ENCODE assay signal across 8 cellular contexts in the genomic region with DNA sequence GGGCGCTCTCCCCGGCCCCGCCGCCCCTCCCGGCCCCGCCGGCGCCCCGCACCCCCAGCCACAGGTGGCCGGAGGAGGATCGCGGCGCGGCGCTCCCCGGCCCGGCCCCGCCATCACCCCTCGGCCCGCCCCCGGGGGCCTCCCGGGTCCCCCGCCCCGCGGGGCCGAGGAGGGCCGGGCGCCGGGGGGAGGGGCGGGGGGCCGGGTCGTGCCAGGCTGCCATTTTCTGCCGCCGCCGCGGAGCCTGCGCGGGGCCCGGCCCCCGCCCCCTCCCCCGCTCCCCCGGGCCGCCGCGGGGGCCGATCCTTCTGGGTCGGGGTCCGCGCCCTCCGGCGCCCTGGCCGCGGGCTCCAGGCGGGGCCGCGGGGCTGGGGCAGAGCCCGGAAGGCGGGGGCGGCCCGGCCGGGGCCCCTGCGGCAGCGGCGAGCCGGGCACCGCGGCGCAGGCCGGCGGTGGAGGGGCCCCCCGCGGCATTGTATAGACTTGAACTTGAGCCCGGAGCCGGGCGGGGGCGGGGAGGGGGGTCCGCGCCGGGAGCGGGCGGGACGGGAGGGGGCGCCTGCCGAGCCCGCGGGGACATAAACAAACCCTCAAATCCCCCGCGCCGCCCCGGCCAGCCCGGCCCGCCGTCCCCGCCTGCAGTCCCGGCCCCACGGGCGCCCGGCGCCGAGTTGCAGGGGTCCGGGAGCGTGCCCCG. TPM values are rescaled to one million over a fixed set of nuclear protein-coding genes. Genes with fewer than 3 reads are reported as not detected.
A peak's percentile ranks its signal among the peaks of the same experiment; 100 is the strongest.
DNase-seq lines count a peak whose midpoint lies in the region; ATAC-seq, FAIRE-seq and TF ChIP-seq lines count a peak whose summit lies in the region.

No MANE protein-coding gene starts in this region.

- TF ChIP-seq CTCF in Panc1 (IDR thresholded peaks at IDR 0.05) (no peak), H1 (IDR thresholded peaks at IDR 0.05; ENCODE audit: control extremely low read depth in 1 of 3, insufficient read depth in 1 of 3, low read depth in 1 of 3, low read length in 3 of 3) (no peak), pancreas (IDR thresholded peaks at IDR 0.05) (no peak)

- POLR2A ChIA-PET in HEK293T (lab: Yijun Ruan, JAX) (no interaction called here), Panc1 (lab: Charles Lee) (no interaction called here), H1 (lab: Charles Lee; ENCODE audit: partially characterized antibody) (no interaction called here)

- no peak overlapping the region for H3K18ac ChIP-seq in H1 (ENCODE audit: extremely low read depth, low read length)

- TF ChIP-seq POLR2A in H1 (IDR thresholded peaks at IDR 0.05; ENCODE audit: control extremely low read depth in 1 of 2, low read depth in 2 of 2, low read length in 2 of 2) = no peak

- no peak overlapping the region for H3K56ac ChIP-seq in H1 (replicated peaks; ENCODE audit: insufficient read length, low read depth, low read length)

- no peak for TF ChIP-seq EP300 in H1 (IDR thresholded peaks at IDR 0.05; ENCODE audit: borderline replicate concordance in 1 of 2, low read depth in 2 of 2, low read length in 2 of 2)

- no peak overlapping the region for H3K23ac ChIP-seq in H1 (ENCODE audit: insufficient read length)

- no peaks in the 10 kb centered on the region for H3K9me3 ChIP-seq in Panc1 (ENCODE audit: control insufficient read depth, insufficient read depth, low read depth, low read length)
- H3K9me3 ChIP-seq in H1 (ENCODE audit: insufficient read depth in 2 of 2, low read depth in 1 of 2, low read length in 1 of 2) = no peaks in the 10 kb centered on the region
- H3K9me3 ChIP-seq in pancreas = no peaks in the 10 kb centered on the region

- H3K4me2 ChIP-seq in H1 (ENCODE audit: insufficient read depth in 1 of 2, low read depth in 2 of 2, low read length in 2 of 2) = peak overlapping the region; percentile 72 to 76; a peak in 2 of 4 replicates

- no peak overlapping the region for H4K8ac ChIP-seq in H1 (ENCODE audit: extremely low read depth, insufficient read depth, low read length)

- H3K4me1 ChIP-seq in Panc1 (ENCODE audit: control insufficient read depth, insufficient read depth, low read length) (no peaks in the 10 kb centered on the region), H1 (replicated peaks in 1 of 4; ENCODE audit: control insufficient read depth in 3 of 4, insufficient read depth in 4 of 4, low read length in 3 of 4) (peaks cover 6 to 28% (median 18%) of the 10 kb centered on the region in 4 experiments), pancreas (peaks cover 0 to 2% (median 2%) of the 10 kb centered on the region in 3 donors)

- BruUV-seq in Panc1 (replicated peaks; lab: Mats Ljungman, UMichigan) = no TSS peak

- peaks cover 9% of the 10 kb centered on the region; the same call in 1 of the 2 replicates for H3K23me2 ChIP-seq in H1 (ENCODE audit: low read depth, low read length)

- DNase-seq in activated effector memory CD4-positive, alpha-beta T cell treated with anti-CD3 and anti-CD28 coated beads, Interleukin-2, amount 50 U/mL, for 16 hours = peak; percentile 75
- DNase-seq in activated effector memory CD4-positive, alpha-beta T cell treated with Interleukin-2 at 50 U/mL for 16 hours = no peak
- peak; percentile 41 for DNase-seq in HEK293T (ENCODE audit: extremely low spot score)
- no peak for DNase-seq in Panc1 (ENCODE audit: low read depth, low spot score)
- no peak for DNase-seq in H1 (ENCODE audit: low read depth in 1 of 2, low spot score in 2 of 2)
- DNase-seq in pancreas = peak in 3 of 6 donors; percentile 45 to 76 (median 60)
- DNase-seq in NCI-H2029 (lab: John Stamatoyannopoulos, UW) = no peak
- no peak for DNase-seq in KBM-7

- no peak overlapping the region for H3K14ac ChIP-seq in H1 (ENCODE audit: insufficient read length)

- H3K9ac ChIP-seq in H1 (replicated peaks in 1 of 4; ENCODE audit: extremely low read depth in 1 of 4, low read depth in 3 of 4, low read length in 3 of 4) = no peak overlapping the region

- no peak overlapping the region for H2BK20ac ChIP-seq in H1 (ENCODE audit: low read length)

- H3K36me3 ChIP-seq in Panc1 (ENCODE audit: control insufficient read depth, insufficient read depth, low read length) = no peaks in the 10 kb centered on the region
- no peaks in the 10 kb centered on the region for H3K36me3 ChIP-seq in H1 (ENCODE audit: control insufficient read depth in 2 of 4, insufficient read depth in 4 of 4, low read length in 3 of 4)
- H3K36me3 ChIP-seq in pancreas = no peaks in the 10 kb centered on the region

- no peak for TF ChIP-seq RAD21 in H1 (IDR thresholded peaks at IDR 0.05 in 1 of 2, conservative IDR thresholded peaks at IDR 0.05 in 1 of 2; ENCODE audit: low read depth in 2 of 2, low read length in 2 of 2)

- H2AFZ ChIP-seq in H1 (ENCODE audit: low read length) = no peak overlapping the region

- H3K27ac ChIP-seq in Panc1 (ENCODE audit: low read length) (no peak overlapping the region), H1 (ENCODE audit: low read depth, low read length) (no peak overlapping the region), pancreas (peak overlapping the region in 3 of 4 donors; percentile 60 to 72 (median 61))

- in situ Hi-C loops in Panc1 (cut with HindIII; ENCODE audit: low pct_unique_long_range_greater_than_20kb, low sequenced_read_pairs) (no loop called here), KBM-7 (cut with MboI; ENCODE audit: low pct_unique_long_range_greater_than_20kb, low sequenced_read_pairs) (no loop called here)

- H3K79me2 ChIP-seq in H1 (ENCODE audit: control insufficient read depth in 1 of 2, insufficient read depth in 2 of 2, low read length in 2 of 2) = peaks cover 0 to 4% of the 10 kb centered on the region in 2 experiments; a peak in 1 of 4 replicates

- no peak overlapping the region for H3K4ac ChIP-seq in H1 (replicated peaks; ENCODE audit: insufficient read length, low read depth, low read length)

- no peak overlapping the region for H2AK5ac ChIP-seq in H1 (ENCODE audit: low read depth, low read length)

- H4K5ac ChIP-seq in H1 (ENCODE audit: insufficient read length, low read depth, low read length) = no peak overlapping the region

- no peak overlapping the region for H2BK5ac ChIP-seq in H1 (ENCODE audit: low read depth, low read length)

- H4K20me1 ChIP-seq in H1 (replicated peaks in 1 of 2; ENCODE audit: control insufficient read depth in 1 of 2, insufficient read depth in 2 of 2, low read length in 2 of 2) = peaks cover 3 to 11% of the 10 kb centered on the region in 2 experiments

- intact Hi-C loops in Panc1 (cut with micrococcal nuclease; ENCODE audit: unreplicated experiment) = no loop called here
- intact Hi-C loops in pancreas (cut with DNase I) = loop anchor here in 1 of 3 donors (10.0 kb wide), 1 partner anchor 184 kb away; no protein-coding TSS in a partner anchor

- H4K91ac ChIP-seq in H1 (replicated peaks; ENCODE audit: insufficient read length, low read length) = no peak overlapping the region

- no peak overlapping the region for H2BK15ac ChIP-seq in H1 (ENCODE audit: low read length)

- H3K4me3 ChIP-seq in Panc1 (ENCODE audit: low read depth in 2 of 2, low read length in 2 of 2) (peak overlapping the region; percentile 54 to 61; a peak in 3 of 4 replicates), H1 (ENCODE audit: extremely low read depth in 1 of 4, insufficient read depth in 2 of 4, low read depth in 3 of 4, low read length in 4 of 4) (peak overlapping the region in 3 of 4 experiments; percentile 38 to 68 (median 54); a peak in 5 of 8 replicates), pancreas (peak overlapping the region; percentile 31 to 72 (median 66))

- no peak overlapping the region for H2BK12ac ChIP-seq in H1 (ENCODE audit: low read depth, low read length)

- ATAC-seq in Panc1 = peak; percentile 6
- ATAC-seq in pancreas = peak in 2 of 4 donors; percentile 3 to 6

- no peak for FAIRE-seq in H1 (lab: Jason Lieb, UNC)
- FAIRE-seq in pancreas (lab: Jason Lieb, UNC) = no peak

- WGBS in H1 (ENCODE audit: extremely low coverage in 1 of 2, insufficient coverage in 1 of 2, insufficient read length in 1 of 2, insufficient replicate concordance in 2 of 2, low coverage in 1 of 2, low lambda C conversion rate in 2 of 2, missing lambda C conversion rate in 1 of 2), 2 experiments = no CpG with 5 or more reads among the region's 103 CpGs
- WGBS in pancreas, 2 donors = 1 to 3% methylated on average over 23 to 103 of the region's 103 CpGs

- H3K27me3 ChIP-seq in Panc1 (ENCODE audit: control insufficient read depth, insufficient read depth, low read length) (no peaks in the 10 kb centered on the region), H1 (replicated peaks in 1 of 4; ENCODE audit: control insufficient read depth in 3 of 4, extremely low read depth in 1 of 4, insufficient read depth in 3 of 4, low read length in 3 of 4) (peaks cover 0 to 18% (median 12%) of the 10 kb centered on the region in 4 experiments; a peak in 6 of 7 replicates), pancreas (no peaks in the 10 kb centered on the region)

- H3K79me1 ChIP-seq in H1 (ENCODE audit: low read depth, low read length) = no peaks in the 10 kb centered on the region; the same call in 1 of the 2 replicates

- H2BK120ac ChIP-seq in H1 (replicated peaks; ENCODE audit: low read depth, low read length) = no peak overlapping the region

- CTCF ChIA-PET in HEK293T (lab: Yijun Ruan, JAX) = no interaction called here
- CTCF ChIA-PET in Panc1 (lab: Charles Lee) = no interaction called here
- CTCF ChIA-PET in H1 (lab: Charles Lee; ENCODE audit: partially characterized antibody) = interaction anchor here (1.0 to 11.4 kb wide), 3 partner anchors 10 to 30 kb away, joined by 3 to 178 read pairs (median 6); no protein-coding TSS in a partner anchor

TF ChIP-seq in HEK293T, 16 proteins besides CTCF, POLR2A, EP300 and RAD21 (continues in another document):
- TF ChIP-seq L3MBTL2 (conservative IDR thresholded peaks at IDR 0.05) (no peak), ZNF384 (IDR thresholded peaks at IDR 0.05) (no peak), FOXA1 (IDR thresholded peaks at IDR 0.05) (no peak), LEF1 (IDR thresholded peaks at IDR 0.05; ENCODE audit: borderline replicate concordance) (no peak)

TF ChIP-seq in H1, 55 proteins besides CTCF, POLR2A, EP300 and RAD21 (continues in another document):
- TF ChIP-seq KDM1A (IDR thresholded peaks at IDR 0.05; ENCODE audit: borderline replicate concordance, low read length) (no peak), KDM5A (IDR thresholded peaks at IDR 0.05; ENCODE audit: low read length) (no peak), SIX5 (IDR thresholded peaks at IDR 0.05; ENCODE audit: low read depth, low read length) (no peak)

RNA-seq across cellular contexts. Expression of a gene that starts 0.5 kb away (rescaled TPM):
- 29.3 TPM for total RNA-seq in Panc1 (2021; ENCODE audit: unreplicated experiment)
- polyA plus RNA-seq in Panc1 (2012; ENCODE audit: insufficient read length) = 54.3 TPM
- 162 and 178 TPM in 2 replicates for total RNA-seq in H1 (2021; fragmentation: NEBNext Ultra II Directional; extraction: Animal tissue kit (Norgen Biotek cat#: 25700))
- polyA plus RNA-seq in H1 (2011; rRNA removed) = 33.6 and 50.8 TPM in 2 replicates
- 36.6 TPM for polyA plus RNA-seq in H1 (2011; cell fraction: cytosol; rRNA removed)
- 120 TPM for polyA plus RNA-seq in H1 (2011; cell fraction: nucleus; rRNA removed)
- polyA plus RNA-seq in H1 (2012, experiment 1 of 2) = 95.4 to 118 TPM (median 100 TPM) in 4 replicates
- 19.1 TPM for polyA plus RNA-seq in H1 (2012, experiment 2 of 2)
- polyA plus RNA-seq in H1 (2013, experiment 1 of 2) = 58.9 TPM
- 54.4 TPM for polyA plus RNA-seq in H1 (2013, experiment 2 of 2)
- 80.2 and 102 TPM in 2 replicates for polyA minus RNA-seq in H1 (2011; rRNA and poly(A)+ RNA removed)
- 99.8 TPM for polyA minus RNA-seq in H1 (2011; cell fraction: cytosol; rRNA and poly(A)+ RNA removed)
- 85.2 TPM for polyA minus RNA-seq in H1 (2011; cell fraction: nucleus; rRNA and poly(A)+ RNA removed)
- 10 to 100 TPM; 13.7 to 30.9 (median 17.5) TPM for total RNA-seq in pancreas
- 10 to 100 TPM; 10.3 to 19.1 TPM for polyA plus RNA-seq in pancreas

Comparison
In these comparisons a context has a peak if more than half of its experiments do, and no peak if none do; other contexts are left out.
1. DNase-seq: peak in activated effector memory CD4-positive, alpha-beta T cell treated with anti-CD3 and anti-CD28 coated beads, Interleukin-2, amount 50 U/mL, for 16 hours (single experiment) and HEK293T (single experiment); none in activated effector memory CD4-positive, alpha-beta T cell treated with Interleukin-2 at 50 U/mL for 16 hours (single experiment), Panc1 (single experiment), H1 (0 of 2), NCI-H2029 (single experiment) and KBM-7 (single experiment).
2. H3K27ac ChIP-seq: peak in pancreas (3 of 4); none in Panc1 (single experiment) and H1 (single experiment).
3. Peak in every context shown above with its lines, with median percentiles within 50 percentile points of each other: H3K4me3 ChIP-seq.